Comparison of ENCODE assay signal across 16 cellular contexts in genomic region chr2:82795446-82795845, GRCh38.
A peak's percentile ranks its signal among the peaks of the same experiment; 100 is the strongest.
DNase-seq lines count a peak whose midpoint lies in the region; ATAC-seq and TF ChIP-seq lines count a peak whose summit lies in the region.
"Had no signal": no experiment of that assay in that cellular context is flagged by ENCODE, and none has a peak within 500 bp of the region (broad histone marks: within the 10 kb centered on the region; RNA-seq: fewer than 3 reads in every experiment).

No MANE protein-coding gene starts in this region.

- H3K4me3 ChIP-seq in mammary epithelial cell (replicated peaks in 1 of 3; ENCODE audit: insufficient read depth in 1 of 3, low read depth in 2 of 3, low read length in 3 of 3) (no peak overlapping the region), kidney epithelial cell (ENCODE audit: low read depth, low read length) (no peak overlapping the region), suprapubic skin (no peak overlapping the region)
- H3K4me3 ChIP-seq: cardiac muscle cell, GM23338, psoas muscle, transverse colon had no signal

- 67% methylated on average over 3 of the region's 3 CpGs for WGBS in mammary epithelial cell (ENCODE audit: low coverage, missing lambda C conversion rate)
- 78% methylated on average over 3 of the region's 3 CpGs for WGBS in suprapubic skin

- H3K36me3 ChIP-seq in mammary epithelial cell (ENCODE audit: insufficient read depth, low read length) (no peaks in the 10 kb centered on the region), kidney epithelial cell (ENCODE audit: control insufficient read depth, insufficient read depth, low read length) (no peaks in the 10 kb centered on the region), suprapubic skin (no peaks in the 10 kb centered on the region)
- H3K36me3 ChIP-seq: cardiac muscle cell, transverse colon had no signal

- no peaks in the 10 kb centered on the region for H3K79me2 ChIP-seq in mammary epithelial cell (ENCODE audit: insufficient read depth, low read length)

- CTCF ChIA-PET in mammary epithelial cell (lab: Charles Lee; ENCODE audit: low non-redundant PET): interaction anchor here (0.6 kb wide), 1 partner anchor 37 kb away, joined by 8 read pairs; no protein-coding TSS in a partner anchor
- CTCF ChIA-PET in activated CD4-positive, alpha-beta memory T cell treated with anti-CD3 and anti-CD28 coated beads, Interleukin-2, amount 10 ng/mL, durations not matched to agents 7 days and 5 days (lab: Charles Lee): no interaction called here

- H3K4me1 ChIP-seq in mammary epithelial cell (ENCODE audit: insufficient read depth, low read length) (peaks cover 9% of the 10 kb centered on the region), suprapubic skin (no peaks in the 10 kb centered on the region)
- H3K4me1 ChIP-seq: psoas muscle, transverse colon had no signal

- no peak for TF ChIP-seq CTCF in mammary epithelial cell (conservative IDR thresholded peaks at IDR 0.05 in 1 of 2, IDR thresholded peaks at IDR 0.05 in 1 of 2; ENCODE audit: extremely low read depth in 1 of 2, insufficient read depth in 1 of 2, low read depth in 1 of 2, low read length in 2 of 2)
- no peak for TF ChIP-seq CTCF in kidney epithelial cell (IDR thresholded peaks at IDR 0.05; ENCODE audit: insufficient read depth, low read length, poor library complexity, severe bottlenecking)
- no peak for TF ChIP-seq CTCF in suprapubic skin (IDR thresholded peaks at IDR 0.05)

- H3K9me3 ChIP-seq in mammary epithelial cell (replicated peaks; ENCODE audit: insufficient read depth, low read length) (no peaks in the 10 kb centered on the region), suprapubic skin (no peaks in the 10 kb centered on the region)
- H3K9me3 ChIP-seq: psoas muscle, transverse colon had no signal

- H3K36me3 Mint-ChIP-seq in activated CD4-positive, alpha-beta memory T cell treated with anti-CD3 and anti-CD28 coated beads, Interleukin-2, amount 10 ng/mL, durations not matched to agents 7 days and 5 days (ENCODE audit: low read depth): no peaks in the 10 kb centered on the region

- H2AFZ ChIP-seq in mammary epithelial cell (ENCODE audit: low read depth, low read length): no peak overlapping the region
- H2AFZ ChIP-seq: GM23338 had no signal

- H3K9ac ChIP-seq in mammary epithelial cell (ENCODE audit: insufficient read depth, low read length): no peak overlapping the region

- peaks cover 6% of the 10 kb centered on the region for H3K9me3 Mint-ChIP-seq in activated CD4-positive, alpha-beta memory T cell treated with anti-CD3 and anti-CD28 coated beads, Interleukin-2, amount 10 ng/mL, durations not matched to agents 7 days and 5 days
- H3K9me3 Mint-ChIP-seq: GM23338 had no signal

- H3K27ac Mint-ChIP-seq in activated CD4-positive, alpha-beta memory T cell treated with anti-CD3 and anti-CD28 coated beads, Interleukin-2, amount 10 ng/mL, durations not matched to agents 7 days and 5 days: no peak overlapping the region
- H3K27ac Mint-ChIP-seq: activated T-cell treated with anti-CD3 and anti-CD28 coated beads, Interleukin-2, amount 50 U/mL, for 24 hours; GM23338 had no signal

- no peaks in the 10 kb centered on the region for H3K27me3 ChIP-seq in mammary epithelial cell (ENCODE audit: insufficient read depth, low read length)
- H3K27me3 ChIP-seq in kidney epithelial cell (ENCODE audit: control insufficient read depth, insufficient read depth, low read length): no peaks in the 10 kb centered on the region
- H3K27me3 ChIP-seq in suprapubic skin: no peaks in the 10 kb centered on the region
- H3K27me3 ChIP-seq: cardiac muscle cell, transverse colon had no signal

- no peaks in the 10 kb centered on the region for H4K20me1 ChIP-seq in mammary epithelial cell (ENCODE audit: insufficient read depth, low read length)

- TF ChIP-seq EP300 in suprapubic skin (IDR thresholded peaks at IDR 0.05): no peak

- dilution Hi-C loops in mammary epithelial cell (cut with HindIII; ENCODE audit: low sequenced_read_pairs): no loop called here

- H3K27ac ChIP-seq in mammary epithelial cell (ENCODE audit: insufficient read depth, low read depth, low read length): peak overlapping the region; percentile 20
- H3K27ac ChIP-seq in suprapubic skin: no peak overlapping the region
- H3K27ac ChIP-seq: cardiac muscle cell, psoas muscle, transverse colon had no signal

- no peak for ATAC-seq in GM21528 (IDR thresholded peaks at IDR 0.05; ENCODE audit: low FRiP score, unreplicated experiment)
- ATAC-seq: GM23338, psoas muscle had no signal

- H3K4me3 Mint-ChIP-seq in activated CD4-positive, alpha-beta memory T cell treated with anti-CD3 and anti-CD28 coated beads, Interleukin-2, amount 10 ng/mL, durations not matched to agents 7 days and 5 days: no peak overlapping the region
- H3K4me3 Mint-ChIP-seq: activated T-cell treated with anti-CD3 and anti-CD28 coated beads, Interleukin-2, amount 50 U/mL, for 24 hours; GM23338 had no signal

- H3K4me1 Mint-ChIP-seq in activated CD4-positive, alpha-beta memory T cell treated with anti-CD3 and anti-CD28 coated beads, Interleukin-2, amount 10 ng/mL, durations not matched to agents 7 days and 5 days: no peaks in the 10 kb centered on the region

- intact Hi-C loops in mammary epithelial cell (cut with micrococcal nuclease): no loop called here

- DNase-seq in COLO829 (ENCODE audit: low spot score) (peak; percentile 47), LHCN-M2 (ENCODE audit: low read depth) (peak; percentile 87), mammary epithelial cell (peak; percentile 63), kidney epithelial cell (ENCODE audit: low read depth) (peak; percentile 32), suprapubic skin (ENCODE audit: low spot score in 2 of 2) (no peak), NCI-H2196 (lab: John Stamatoyannopoulos, UW; ENCODE audit: unreplicated experiment) (no peak)
- DNase-seq in activated CD4-positive, alpha-beta memory T cell treated with anti-CD3 and anti-CD28 coated beads, Interleukin-2, amount 10 ng/mL, durations not matched to agents 7 days and 5 days: no peak
- DNase-seq: activated T-cell treated with anti-CD3 and anti-CD28 coated beads, Interleukin-2, amount 50 U/mL, for 24 hours; C1 segment of cervical spinal cord; glutamatergic neuron; KBM-7; psoas muscle; transverse colon had no signal

- in situ Hi-C loops in mammary epithelial cell (cut with MboI; ENCODE audit: low sequenced_read_pairs in 2 of 2): no loop called here

- no TSS peak for BruUV-seq in mammary epithelial cell (replicated peaks; lab: Mats Ljungman, UMichigan)

- H3K27me3 Mint-ChIP-seq in activated CD4-positive, alpha-beta memory T cell treated with anti-CD3 and anti-CD28 coated beads, Interleukin-2, amount 10 ng/mL, durations not matched to agents 7 days and 5 days: no peaks in the 10 kb centered on the region
- H3K27me3 Mint-ChIP-seq: activated T-cell treated with anti-CD3 and anti-CD28 coated beads, Interleukin-2, amount 50 U/mL, for 24 hours had no signal

- H3K4me2 ChIP-seq in mammary epithelial cell (ENCODE audit: insufficient read depth, low read depth, low read length): peak overlapping the region; percentile 55
- H3K4me2 ChIP-seq: GM23338 had no signal

- POLR2A ChIA-PET in activated CD4-positive, alpha-beta memory T cell treated with anti-CD3 and anti-CD28 coated beads, Interleukin-2, amount 10 ng/mL, durations not matched to agents 7 days and 5 days (lab: Charles Lee): no interaction called here

- no peak for TF ChIP-seq POLR2A in suprapubic skin (IDR thresholded peaks at IDR 0.05)

Comparison
In these comparisons a context has a peak if more than half of its experiments do, and no peak if none do; other contexts are left out.
1. DNase-seq: peak in COLO829 (single experiment), LHCN-M2 (single experiment), mammary epithelial cell (single experiment) and kidney epithelial cell (single experiment); none in activated CD4-positive, alpha-beta memory T cell treated with anti-CD3 and anti-CD28 coated beads, Interleukin-2, amount 10 ng/mL, durations not matched to agents 7 days and 5 days (single experiment), suprapubic skin (0 of 2) and NCI-H2196 (single experiment).